In genomic region chr7:123492485-123492884, GRCh38 we compare ENCODE assay signal across 13 cellular contexts. TPM values are rescaled to one million over a fixed set of nuclear protein-coding genes. Genes with fewer than 3 reads are reported as not detected.
A peak's percentile ranks its signal among the peaks of the same experiment; 100 is the strongest.
DNase-seq lines count a peak whose midpoint lies in the region; ATAC-seq and TF ChIP-seq lines count a peak whose summit lies in the region.
"Had no signal": no experiment of that assay in that cellular context is flagged by ENCODE, and none has a peak within 500 bp of the region (broad histone marks: within the 10 kb centered on the region; RNA-seq: fewer than 3 reads in every experiment).

No MANE protein-coding gene starts in this region.

- H3K4me1 Mint-ChIP-seq in T-cell, result peaks cover 0 to 2% (median 0%) of the 10 kb centered on the region in 3 donors
- no peaks in the 10 kb centered on the region for H3K4me1 Mint-ChIP-seq in activated CD4-positive, alpha-beta T cell treated with anti-CD3 and anti-CD28 coated beads, Interleukin-2, amount 10 ng/mL, durations not matched to agents 7 days and 5 days
- H3K4me1 Mint-ChIP-seq: IgD-negative memory B cell had no signal

- POLR2A ChIA-PET in T-cell (lab: Charles Lee), result no interaction called here
- POLR2A ChIA-PET in activated CD4-positive, alpha-beta T cell treated with anti-CD3 and anti-CD28 coated beads, Interleukin-2, amount 10 ng/mL, durations not matched to agents 7 days and 5 days (lab: Charles Lee), result no interaction called here

- H3K27me3 Mint-ChIP-seq in T-cell, result peaks cover 7 to 8% of the 10 kb centered on the region in 2 donors
- H3K27me3 Mint-ChIP-seq in activated CD4-positive, alpha-beta T cell treated with anti-CD3 and anti-CD28 coated beads, Interleukin-2, amount 10 ng/mL, durations not matched to agents 7 days and 5 days, result peaks cover 8% of the 10 kb centered on the region

- no peak overlapping the region for H3K27ac Mint-ChIP-seq in T-cell
- H3K27ac Mint-ChIP-seq in activated CD4-positive, alpha-beta T cell treated with anti-CD3 and anti-CD28 coated beads, Interleukin-2, amount 10 ng/mL, durations not matched to agents 7 days and 5 days, result no peak overlapping the region

- no peaks in the 10 kb centered on the region for H3K9me3 Mint-ChIP-seq in T-cell
- H3K9me3 Mint-ChIP-seq in activated CD4-positive, alpha-beta T cell treated with anti-CD3 and anti-CD28 coated beads, Interleukin-2, amount 10 ng/mL, durations not matched to agents 7 days and 5 days, result no peaks in the 10 kb centered on the region
- H3K9me3 Mint-ChIP-seq: IgD-negative memory B cell had no signal

- H3K4me3 Mint-ChIP-seq in T-cell, result no peak overlapping the region
- no peak overlapping the region for H3K4me3 Mint-ChIP-seq in activated CD4-positive, alpha-beta T cell treated with anti-CD3 and anti-CD28 coated beads, Interleukin-2, amount 10 ng/mL, durations not matched to agents 7 days and 5 days
- H3K4me3 Mint-ChIP-seq: IgD-negative memory B cell had no signal

- CTCF ChIA-PET in T-cell (lab: Charles Lee), result interaction anchor here (0.5 to 1.4 kb wide), 6 partner anchors 42 to 290 kb away, joined by 3 to 5 read pairs (median 4); partner anchors contain the start of genes IQUB (in 1 of the 2) and WASL (in 1 of the 2)
- CTCF ChIA-PET in activated CD4-positive, alpha-beta T cell treated with anti-CD3 and anti-CD28 coated beads, Interleukin-2, amount 10 ng/mL, durations not matched to agents 7 days and 5 days (lab: Charles Lee), result no interaction called here

- no peaks in the 10 kb centered on the region for H3K36me3 Mint-ChIP-seq in T-cell
- H3K36me3 Mint-ChIP-seq in activated CD4-positive, alpha-beta T cell treated with anti-CD3 and anti-CD28 coated beads, Interleukin-2, amount 10 ng/mL, durations not matched to agents 7 days and 5 days (ENCODE audit: low read depth), result no peaks in the 10 kb centered on the region

- H3K4me3 ChIP-seq in fibroblast of mammary gland (ENCODE audit: control insufficient read depth, low read depth, low read length), result no peak overlapping the region
- H3K4me3 ChIP-seq: cardiac muscle cell, thoracic aorta had no signal

- DNase-seq in fibroblast of mammary gland (ENCODE audit: low read depth), result peak; percentile 37
- no peak for DNase-seq in NCI-H526 (lab: John Stamatoyannopoulos, UW)
- DNase-seq in T-cell, result no peak
- no peak for DNase-seq in activated CD4-positive, alpha-beta T cell treated with anti-CD3 and anti-CD28 coated beads, Interleukin-2, amount 10 ng/mL, durations not matched to agents 7 days and 5 days
- DNase-seq: GDM1 had no signal

- peak; percentile 55 for ATAC-seq in GM18499 (IDR thresholded peaks at IDR 0.05; ENCODE audit: insufficient read depth, unreplicated experiment)
- peak; percentile 86 for ATAC-seq in GM21529 (IDR thresholded peaks at IDR 0.05; ENCODE audit: unreplicated experiment)
- peak; percentile 82 for ATAC-seq in HG03378 (IDR thresholded peaks at IDR 0.05; ENCODE audit: unreplicated experiment)
- no peak for ATAC-seq in T-cell (replicated peaks in 1 of 4)
- ATAC-seq in GM18517 (IDR thresholded peaks at IDR 0.05; ENCODE audit: unreplicated experiment), result no peak
- ATAC-seq: sciatic nerve had no signal

- TF ChIP-seq CTCF in fibroblast of mammary gland (conservative IDR thresholded peaks at IDR 0.05; ENCODE audit: control insufficient read depth, insufficient read depth, low read depth, low read length), result no peak

RNA-seq across cellular contexts. Expression of gene IQUB, which starts 41.9 kb away (rescaled TPM):
- under 1 TPM in 2 of 5 donors, not detected in 3; 0.09 TPM for total RNA-seq in T-cell
- not detected for total RNA-seq in activated CD4-positive, alpha-beta T cell treated with anti-CD3 and anti-CD28 coated beads, Interleukin-2, amount 10 ng/mL, durations not matched to agents 7 days and 5 days

Comparison
In these comparisons a context has a peak if more than half of its experiments do, and no peak if none do; other contexts are left out.
1. ATAC-seq: peak in GM18499 (single experiment), GM21529 (single experiment) and HG03378 (single experiment); none in T-cell (0 of 4) and GM18517 (single experiment).